Comparison of ENCODE assay signal across 15 cellular contexts in the genomic region with DNA sequence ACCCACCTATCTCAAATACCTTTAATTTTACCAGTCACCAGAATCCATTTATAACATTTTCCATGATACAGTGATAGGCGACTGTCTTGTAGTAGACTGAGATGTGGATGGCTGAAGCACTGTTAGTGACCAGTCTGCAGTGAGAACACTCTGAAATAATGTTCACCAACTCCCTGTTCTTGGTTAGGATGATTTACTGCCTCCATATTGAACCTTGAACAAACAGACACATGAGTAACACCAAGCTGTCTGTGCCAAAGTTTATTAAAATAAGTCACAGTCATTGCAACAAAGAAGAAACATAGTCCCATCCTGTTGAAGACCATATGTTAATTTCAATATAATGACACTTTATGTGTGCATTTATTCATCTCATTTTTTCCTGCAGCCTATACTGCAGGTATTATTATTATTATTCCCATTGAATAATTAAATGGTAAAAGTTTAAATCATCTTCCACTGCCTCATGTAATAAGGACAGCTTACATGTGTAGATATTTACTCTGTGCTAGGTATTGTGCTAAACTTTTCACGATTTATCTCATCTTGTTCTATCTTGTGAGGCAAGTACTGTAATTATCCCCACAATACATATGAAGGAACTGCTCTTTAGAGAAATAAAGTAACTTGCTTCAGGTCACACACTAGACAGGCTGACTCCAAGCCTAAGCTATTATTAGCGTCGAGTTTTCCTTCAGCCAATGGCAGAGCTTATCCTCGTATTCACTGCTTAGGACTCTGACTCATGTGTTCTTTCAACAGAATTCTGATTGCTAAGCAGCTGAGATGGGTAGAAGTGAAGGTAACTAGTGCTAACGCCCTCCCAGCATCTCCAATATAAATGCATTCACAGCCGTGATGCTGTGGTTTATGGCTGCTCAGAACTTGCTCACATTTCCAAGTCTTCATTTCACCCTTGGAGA.
DNase-seq lines count a peak whose midpoint lies in the region; ATAC-seq, FAIRE-seq and TF ChIP-seq lines count a peak whose summit lies in the region.
"Had no signal": no experiment of that assay in that cellular context is flagged by ENCODE, and none has a peak within 500 bp of the region (broad histone marks: within the 10 kb centered on the region; RNA-seq: fewer than 3 reads in every experiment).

No MANE protein-coding gene starts in this region.

- TF ChIP-seq CTCF in bronchial epithelial cell (IDR thresholded peaks at IDR 0.05; ENCODE audit: insufficient read depth, low read length, severe bottlenecking), result no peak
- TF ChIP-seq CTCF in Peyer's patch (IDR thresholded peaks at IDR 0.05), result no peak

- H3K4me1 ChIP-seq in Peyer's patch, result no peaks in the 10 kb centered on the region

- FAIRE-seq in bronchial epithelial cell (lab: Jason Lieb, UNC), result peak; percentile 77

- no peaks in the 10 kb centered on the region for H3K9me3 ChIP-seq in Peyer's patch

- H3K27me3 ChIP-seq in bronchial epithelial cell (ENCODE audit: control insufficient read depth, insufficient read depth, low read length) (no peaks in the 10 kb centered on the region), Peyer's patch (no peaks in the 10 kb centered on the region)

- peak; percentile 42 for DNase-seq in EH (ENCODE audit: low read depth)
- DNase-seq in HT1080 (ENCODE audit: low read depth), result peak; percentile 23
- DNase-seq in bronchial epithelial cell (ENCODE audit: low read depth), result peak; percentile 30
- peak; percentile 66 for DNase-seq in putamen (ENCODE audit: low spot score)
- DNase-seq in NCI-H446 (lab: John Stamatoyannopoulos, UW), result no peak
- no peak for DNase-seq in Peyer's patch
- DNase-seq: activated CD4-positive, alpha-beta T cell treated with anti-CD3 and anti-CD28 coated beads for 1 hour; activated naive CD8-positive, alpha-beta T cell treated with anti-CD3 and anti-CD28 coated beads, Interleukin-2, amount 10 ng/mL, durations not matched to agents 7 days and 5 days; CD8-positive, alpha-beta T cell; islet precursor cell; naive B cell; NCI-H1105 treated with DMSO at 0.1 percent for 48 hours; NCI-H774; stimulated activated naive CD8-positive, alpha-beta T cell treated with anti-CD3 and anti-CD28 coated beads, Interleukin-15, amount 100 ng/mL, for 72 hours had no signal

- ATAC-seq in HG03571 (IDR thresholded peaks at IDR 0.05; ENCODE audit: unreplicated experiment), result no peak
- ATAC-seq: CD8-positive, alpha-beta T cell; stimulated activated naive CD8-positive, alpha-beta T cell treated with anti-CD3 and anti-CD28 coated beads, Interleukin-15, amount 100 ng/mL, for 72 hours had no signal

- H3K36me3 ChIP-seq in bronchial epithelial cell (ENCODE audit: control insufficient read depth, insufficient read depth, low read length) (no peaks in the 10 kb centered on the region), Peyer's patch (no peaks in the 10 kb centered on the region)

- H3K27ac ChIP-seq in Peyer's patch, result no peak overlapping the region

- TF ChIP-seq POLR2A in Peyer's patch (IDR thresholded peaks at IDR 0.05), result no peak

- H3K4me3 ChIP-seq in bronchial epithelial cell (ENCODE audit: low read depth, low read length), result no peak overlapping the region
- no peak overlapping the region for H3K4me3 ChIP-seq in Peyer's patch

Comparison
In these comparisons a context has a peak if more than half of its experiments do, and no peak if none do; other contexts are left out.
1. DNase-seq: peak in EH (single experiment), HT1080 (single experiment), bronchial epithelial cell (single experiment) and putamen (single experiment); none in NCI-H446 (0 of 2) and Peyer's patch (0 of 3).